In the genomic region with DNA sequence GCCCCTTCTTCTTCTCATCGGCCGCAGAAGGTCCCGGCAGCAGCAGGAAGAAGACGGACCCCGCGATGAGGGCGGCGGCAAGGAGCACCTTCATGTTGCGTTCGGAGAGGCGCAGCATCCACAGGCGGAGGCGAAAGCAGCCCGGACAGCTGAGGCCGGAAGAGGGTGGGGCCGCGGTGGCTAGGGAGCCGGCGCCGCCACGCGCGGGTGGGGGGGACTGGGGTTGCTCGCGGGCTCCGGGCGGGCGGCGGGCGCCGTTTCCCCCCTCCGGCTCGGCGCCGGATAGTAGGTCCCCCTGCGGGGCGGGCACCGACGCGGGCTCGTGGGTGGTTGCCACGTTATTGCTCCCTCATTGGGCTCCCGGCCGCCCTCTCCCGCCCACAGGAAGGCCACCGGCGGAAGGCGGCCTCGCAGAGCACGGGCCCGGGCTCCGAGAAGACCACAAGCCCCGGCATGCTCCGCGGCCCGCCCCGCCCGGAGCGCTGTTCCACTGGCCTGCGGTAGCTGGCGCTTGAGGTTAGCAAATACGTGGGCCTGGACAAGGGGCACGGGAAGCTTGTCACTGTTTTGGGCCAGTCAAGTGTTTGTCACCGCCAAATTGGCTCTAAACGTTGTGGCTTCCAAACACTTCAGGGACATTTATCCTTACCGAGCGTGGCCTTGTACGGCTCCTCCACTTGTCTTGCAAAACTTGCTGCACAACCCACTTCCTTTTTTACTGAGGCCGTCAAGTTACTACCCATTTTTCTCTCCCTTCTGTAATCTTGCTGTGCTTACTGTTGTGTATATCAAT, we compare ENCODE assay signal across 1 cellular context.
TF ChIP-seq lines count a peak whose summit lies in the region.

A gene (minus strand): TSS at position 154 of the 793 bp plus-strand sequence. CDS start 36 bp downstream, at position 118.

TF ChIP-seq in K562, 482 proteins besides CTCF, POLR2A, EP300 and RAD21 (continued from another document and continues in another):
- TF ChIP-seq, protein P1, sequence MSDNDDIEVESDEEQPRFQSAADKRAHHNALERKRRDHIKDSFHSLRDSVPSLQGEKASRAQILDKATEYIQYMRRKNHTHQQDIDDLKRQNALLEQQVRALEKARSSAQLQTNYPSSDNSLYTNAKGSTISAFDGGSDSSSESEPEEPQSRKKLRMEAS (CRISPR knock-in tag; IDR thresholded peaks at IDR 0.05): peak; percentile 73
- TF ChIP-seq, protein P2, sequence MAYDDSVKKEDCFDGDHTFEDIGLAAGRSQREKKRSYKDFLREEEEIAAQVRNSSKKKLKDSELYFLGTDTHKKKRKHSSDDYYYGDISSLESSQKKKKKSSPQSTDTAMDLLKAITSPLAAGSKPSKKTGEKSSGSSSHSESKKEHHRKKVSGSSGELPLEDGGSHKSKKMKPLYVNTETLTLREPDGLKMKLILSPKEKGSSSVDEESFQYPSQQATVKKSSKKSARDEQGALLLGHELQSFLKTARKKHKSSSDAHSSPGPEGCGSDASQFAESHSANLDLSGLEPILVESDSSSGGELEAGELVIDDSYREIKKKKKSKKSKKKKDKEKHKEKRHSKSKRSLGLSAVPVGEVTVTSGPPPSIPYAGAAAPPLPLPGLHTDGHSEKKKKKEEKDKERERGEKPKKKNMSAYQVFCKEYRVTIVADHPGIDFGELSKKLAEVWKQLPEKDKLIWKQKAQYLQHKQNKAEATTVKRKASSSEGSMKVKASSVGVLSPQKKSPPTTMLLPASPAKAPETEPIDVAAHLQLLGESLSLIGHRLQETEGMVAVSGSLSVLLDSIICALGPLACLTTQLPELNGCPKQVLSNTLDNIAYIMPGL (CRISPR knock-in tag; IDR thresholded peaks at IDR 0.05): no peak
- TF ChIP-seq MEF2A (IDR thresholded peaks at IDR 0.05; ENCODE audit: control insufficient read depth, low read depth, low read length) (no peak), SMAD4 (CRISPR knock-in tag; conservative IDR thresholded peaks at IDR 0.05) (peak; percentile 51; the same call in 1 of the 2 replicates), CREM (IDR thresholded peaks at IDR 0.05; ENCODE audit: low read depth) (peak; percentile 82), ZNF778 (CRISPR knock-in tag; IDR thresholded peaks at IDR 0.05) (no peak), CCNT2 (IDR thresholded peaks at IDR 0.05; ENCODE audit: borderline replicate concordance, extremely low read depth, insufficient read length, low read depth, low read length) (peak; percentile 91), HNRNPK (IDR thresholded peaks at IDR 0.05; ENCODE audit: low read depth, low read length, poor library complexity, severe bottlenecking) (peak; percentile 45), SRSF3 (IDR thresholded peaks at IDR 0.05; ENCODE audit: insufficient read depth, low read length) (no peak), CHD4 (IDR thresholded peaks at IDR 0.05; ENCODE audit: insufficient read depth, insufficient replicate concordance, low read depth, low read length, poor library complexity, severe bottlenecking) (no peak), SMARCC2 (IDR thresholded peaks at IDR 0.05; ENCODE audit: low read depth) (peak; percentile 45; the same call in 1 of the 2 replicates), TAL1 (IDR thresholded peaks at IDR 0.05) (0 out of 2 replicates have a peak, but pooled peaks have one; percentile 6), MTF1 (CRISPR knock-in tag; IDR thresholded peaks at IDR 0.05; ENCODE audit: borderline replicate concordance) (no peak), MYC (IDR thresholded peaks at IDR 0.05; ENCODE audit: low read depth, low read length) (peak; percentile 85), MYC (CRISPR knock-in tag; IDR thresholded peaks at IDR 0.05; ENCODE audit: borderline replicate concordance, low read depth) (peak; percentile 38; the same call in 1 of the 2 replicates), SAFB (IDR thresholded peaks at IDR 0.05; ENCODE audit: borderline replicate concordance, low read depth, low read length) (peak; percentile 52; the same call in 1 of the 2 replicates), HDGF (IDR thresholded peaks at IDR 0.05) (peak; percentile 81; the same call in 1 of the 2 replicates), ZNF3 (CRISPR knock-in tag; IDR thresholded peaks at IDR 0.05) (no peak), NFATC3 (IDR thresholded peaks at IDR 0.05) (0 out of 2 replicates have a peak, but pooled peaks have one; percentile 35), PYGO2 (tag; IDR thresholded peaks at IDR 0.05) (no peak), SUPT5H (IDR thresholded peaks at IDR 0.05) (peak; percentile 93), ZFX (CRISPR knock-in tag; IDR thresholded peaks at IDR 0.05) (peak; percentile 98), ESRRA (IDR thresholded peaks at IDR 0.05; ENCODE audit: borderline replicate concordance, low read depth) (peak; percentile 85; the same call in 1 of the 2 replicates), SRSF9 (IDR thresholded peaks at IDR 0.05; ENCODE audit: borderline replicate concordance, low read depth, low read length) (no peak), PHF20 (IDR thresholded peaks at IDR 0.05; ENCODE audit: partially characterized antibody) (peak; percentile 73)
- TF ChIP-seq, protein P3, sequence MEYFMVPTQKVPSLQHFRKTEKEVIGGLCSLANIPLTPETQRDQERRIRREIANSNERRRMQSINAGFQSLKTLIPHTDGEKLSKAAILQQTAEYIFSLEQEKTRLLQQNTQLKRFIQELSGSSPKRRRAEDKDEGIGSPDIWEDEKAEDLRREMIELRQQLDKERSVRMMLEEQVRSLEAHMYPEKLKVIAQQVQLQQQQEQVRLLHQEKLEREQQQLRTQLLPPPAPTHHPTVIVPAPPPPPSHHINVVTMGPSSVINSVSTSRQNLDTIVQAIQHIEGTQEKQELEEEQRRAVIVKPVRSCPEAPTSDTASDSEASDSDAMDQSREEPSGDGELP (CRISPR knock-in tag; IDR thresholded peaks at IDR 0.05; ENCODE audit: borderline replicate concordance): peak; percentile 93
- TF ChIP-seq, protein P4, sequence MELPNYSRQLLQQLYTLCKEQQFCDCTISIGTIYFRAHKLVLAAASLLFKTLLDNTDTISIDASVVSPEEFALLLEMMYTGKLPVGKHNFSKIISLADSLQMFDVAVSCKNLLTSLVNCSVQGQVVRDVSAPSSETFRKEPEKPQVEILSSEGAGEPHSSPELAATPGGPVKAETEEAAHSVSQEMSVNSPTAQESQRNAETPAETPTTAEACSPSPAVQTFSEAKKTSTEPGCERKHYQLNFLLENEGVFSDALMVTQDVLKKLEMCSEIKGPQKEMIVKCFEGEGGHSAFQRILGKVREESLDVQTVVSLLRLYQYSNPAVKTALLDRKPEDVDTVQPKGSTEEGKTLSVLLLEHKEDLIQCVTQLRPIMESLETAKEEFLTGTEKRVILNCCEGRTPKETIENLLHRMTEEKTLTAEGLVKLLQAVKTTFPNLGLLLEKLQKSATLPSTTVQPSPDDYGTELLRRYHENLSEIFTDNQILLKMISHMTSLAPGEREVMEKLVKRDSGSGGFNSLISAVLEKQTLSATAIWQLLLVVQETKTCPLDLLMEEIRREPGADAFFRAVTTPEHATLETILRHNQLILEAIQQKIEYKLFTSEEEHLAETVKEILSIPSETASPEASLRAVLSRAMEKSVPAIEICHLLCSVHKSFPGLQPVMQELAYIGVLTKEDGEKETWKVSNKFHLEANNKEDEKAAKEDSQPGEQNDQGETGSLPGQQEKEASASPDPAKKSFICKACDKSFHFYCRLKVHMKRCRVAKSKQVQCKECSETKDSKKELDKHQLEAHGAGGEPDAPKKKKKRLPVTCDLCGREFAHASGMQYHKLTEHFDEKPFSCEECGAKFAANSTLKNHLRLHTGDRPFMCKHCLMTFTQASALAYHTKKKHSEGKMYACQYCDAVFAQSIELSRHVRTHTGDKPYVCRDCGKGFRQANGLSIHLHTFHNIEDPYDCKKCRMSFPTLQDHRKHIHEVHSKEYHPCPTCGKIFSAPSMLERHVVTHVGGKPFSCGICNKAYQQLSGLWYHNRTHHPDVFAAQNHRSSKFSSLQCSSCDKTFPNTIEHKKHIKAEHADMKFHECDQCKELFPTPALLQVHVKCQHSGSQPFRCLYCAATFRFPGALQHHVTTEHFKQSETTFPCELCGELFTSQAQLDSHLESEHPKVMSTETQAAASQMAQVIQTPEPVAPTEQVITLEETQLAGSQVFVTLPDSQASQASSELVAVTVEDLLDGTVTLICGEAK (IDR thresholded peaks at IDR 0.05): peak; percentile 93
- TF ChIP-seq, protein P4 (CRISPR knock-in tag; IDR thresholded peaks at IDR 0.05): no peak
- TF ChIP-seq, protein P5, sequence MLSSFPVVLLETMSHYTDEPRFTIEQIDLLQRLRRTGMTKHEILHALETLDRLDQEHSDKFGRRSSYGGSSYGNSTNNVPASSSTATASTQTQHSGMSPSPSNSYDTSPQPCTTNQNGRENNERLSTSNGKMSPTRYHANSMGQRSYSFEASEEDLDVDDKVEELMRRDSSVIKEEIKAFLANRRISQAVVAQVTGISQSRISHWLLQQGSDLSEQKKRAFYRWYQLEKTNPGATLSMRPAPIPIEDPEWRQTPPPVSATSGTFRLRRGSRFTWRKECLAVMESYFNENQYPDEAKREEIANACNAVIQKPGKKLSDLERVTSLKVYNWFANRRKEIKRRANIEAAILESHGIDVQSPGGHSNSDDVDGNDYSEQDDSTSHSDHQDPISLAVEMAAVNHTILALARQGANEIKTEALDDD (IDR thresholded peaks at IDR 0.05): 0 out of 2 replicates have a peak, but pooled peaks have one; percentile 15
- TF ChIP-seq, protein P6, sequence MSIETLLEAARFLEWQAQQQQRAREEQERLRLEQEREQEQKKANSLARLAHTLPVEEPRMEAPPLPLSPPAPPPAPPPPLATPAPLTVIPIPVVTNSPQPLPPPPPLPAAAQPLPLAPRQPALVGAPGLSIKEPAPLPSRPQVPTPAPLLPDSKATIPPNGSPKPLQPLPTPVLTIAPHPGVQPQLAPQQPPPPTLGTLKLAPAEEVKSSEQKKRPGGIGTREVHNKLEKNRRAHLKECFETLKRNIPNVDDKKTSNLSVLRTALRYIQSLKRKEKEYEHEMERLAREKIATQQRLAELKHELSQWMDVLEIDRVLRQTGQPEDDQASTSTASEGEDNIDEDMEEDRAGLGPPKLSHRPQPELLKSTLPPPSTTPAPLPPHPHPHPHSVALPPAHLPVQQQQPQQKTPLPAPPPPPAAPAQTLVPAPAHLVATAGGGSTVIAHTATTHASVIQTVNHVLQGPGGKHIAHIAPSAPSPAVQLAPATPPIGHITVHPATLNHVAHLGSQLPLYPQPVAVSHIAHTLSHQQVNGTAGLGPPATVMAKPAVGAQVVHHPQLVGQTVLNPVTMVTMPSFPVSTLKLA (conservative IDR thresholded peaks at IDR 0.05): peak; percentile 92 to 95
- TF ChIP-seq, protein P7, sequence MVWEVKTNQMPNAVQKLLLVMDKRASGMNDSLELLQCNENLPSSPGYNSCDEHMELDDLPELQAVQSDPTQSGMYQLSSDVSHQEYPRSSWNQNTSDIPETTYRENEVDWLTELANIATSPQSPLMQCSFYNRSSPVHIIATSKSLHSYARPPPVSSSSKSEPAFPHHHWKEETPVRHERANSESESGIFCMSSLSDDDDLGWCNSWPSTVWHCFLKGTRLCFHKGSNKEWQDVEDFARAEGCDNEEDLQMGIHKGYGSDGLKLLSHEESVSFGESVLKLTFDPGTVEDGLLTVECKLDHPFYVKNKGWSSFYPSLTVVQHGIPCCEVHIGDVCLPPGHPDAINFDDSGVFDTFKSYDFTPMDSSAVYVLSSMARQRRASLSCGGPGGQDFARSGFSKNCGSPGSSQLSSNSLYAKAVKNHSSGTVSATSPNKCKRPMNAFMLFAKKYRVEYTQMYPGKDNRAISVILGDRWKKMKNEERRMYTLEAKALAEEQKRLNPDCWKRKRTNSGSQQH (CRISPR knock-in tag; IDR thresholded peaks at IDR 0.05): peak; percentile 79
- TF ChIP-seq, protein P8, sequence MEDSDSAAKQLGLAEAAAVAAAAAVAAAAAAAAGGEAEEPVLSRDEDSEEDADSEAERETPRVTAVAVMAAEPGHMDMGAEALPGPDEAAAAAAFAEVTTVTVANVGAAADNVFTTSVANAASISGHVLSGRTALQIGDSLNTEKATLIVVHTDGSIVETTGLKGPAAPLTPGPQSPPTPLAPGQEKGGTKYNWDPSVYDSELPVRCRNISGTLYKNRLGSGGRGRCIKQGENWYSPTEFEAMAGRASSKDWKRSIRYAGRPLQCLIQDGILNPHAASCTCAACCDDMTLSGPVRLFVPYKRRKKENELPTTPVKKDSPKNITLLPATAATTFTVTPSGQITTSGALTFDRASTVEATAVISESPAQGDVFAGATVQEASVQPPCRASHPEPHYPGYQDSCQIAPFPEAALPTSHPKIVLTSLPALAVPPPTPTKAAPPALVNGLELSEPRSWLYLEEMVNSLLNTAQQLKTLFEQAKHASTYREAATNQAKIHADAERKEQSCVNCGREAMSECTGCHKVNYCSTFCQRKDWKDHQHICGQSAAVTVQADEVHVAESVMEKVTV (CRISPR knock-in tag; IDR thresholded peaks at IDR 0.05): peak; percentile 36; the same call in 1 of the 2 replicates
